10 cellular contexts compared by ENCODE assay signal in genomic region chr3:45939341-45939771, GRCh38. TPM values are rescaled to one million over a fixed set of nuclear protein-coding genes. Genes with fewer than 3 reads are reported as not detected.
DNase-seq lines count a peak whose midpoint lies in the region; ATAC-seq and TF ChIP-seq lines count a peak whose summit lies in the region.
"Had no signal": no experiment of that assay in that cellular context is flagged by ENCODE, and none has a peak within 500 bp of the region (broad histone marks: within the 10 kb centered on the region; RNA-seq: fewer than 3 reads in every experiment).

No MANE protein-coding gene starts in this region.

- H3K14ac ChIP-seq in H9 (ENCODE audit: insufficient read depth, low read length), result no peak overlapping the region

- intact Hi-C loops in PC-3 (cut with micrococcal nuclease) (loop anchor here (2.0 kb wide), 2 partner anchors 33 to 439 kb away; no protein-coding TSS in a partner anchor), esophagus muscularis mucosa (cut with DNase I) (loop anchor here (1.0 to 5.0 kb wide), 2 partner anchors 139 to 177 kb away; no protein-coding TSS in a partner anchor)

- DNase-seq in H9, result no peak
- DNase-seq in PC-3, result peak; percentile 24
- DNase-seq in fibroblast of villous mesenchyme (ENCODE audit: low read depth), result peak; percentile 41
- peak; percentile 22 for DNase-seq in retinal pigment epithelial cell (ENCODE audit: low read depth)
- DNase-seq in esophagus muscularis mucosa (ENCODE audit: extremely low spot score), result no peak
- DNase-seq in NCI-H2196 treated with DMSO at 0.1 percent for 48 hours (lab: John Stamatoyannopoulos, UW; ENCODE audit: unreplicated experiment), result no peak
- DNase-seq: cortex of kidney had no signal

- H2BK5ac ChIP-seq in H9 (ENCODE audit: insufficient read length, low read length), result no peak overlapping the region

- H3K79me1 ChIP-seq in H9 (ENCODE audit: insufficient read depth, low read depth, low read length, poor library complexity, severe bottlenecking), result no peaks in the 10 kb centered on the region

- H3K4me3 ChIP-seq in PC-3 (ENCODE audit: low read length) (no peak overlapping the region), fibroblast of villous mesenchyme (ENCODE audit: low read depth, low read length) (no peak overlapping the region), retinal pigment epithelial cell (ENCODE audit: low read length) (no peak overlapping the region), esophagus muscularis mucosa (no peak overlapping the region)

- no peak overlapping the region for H3K9ac ChIP-seq in H9 (ENCODE audit: extremely low read depth, insufficient read length, low read length)
- no peak overlapping the region for H3K9ac ChIP-seq in PC-3 (ENCODE audit: low read length)

- no peak overlapping the region for H2BK12ac ChIP-seq in H9 (ENCODE audit: insufficient read length, low read depth, low read length)

- TF ChIP-seq CTCF in H9 (conservative IDR thresholded peaks at IDR 0.05) (no peak), PC-3 (conservative IDR thresholded peaks at IDR 0.05; ENCODE audit: low read depth, low read length) (no peak), fibroblast of villous mesenchyme (IDR thresholded peaks at IDR 0.05; ENCODE audit: insufficient read depth, low read depth, low read length) (peak; percentile 2), retinal pigment epithelial cell (conservative IDR thresholded peaks at IDR 0.05; ENCODE audit: low read depth, low read length) (no peak), esophagus muscularis mucosa (IDR thresholded peaks at IDR 0.05) (no peak)

- H3K4me1 ChIP-seq in H9 (ENCODE audit: insufficient read depth, low read length), result no peaks in the 10 kb centered on the region
- H3K4me1 ChIP-seq in PC-3 (ENCODE audit: insufficient read depth, low read length), result peaks cover 16% of the 10 kb centered on the region
- peaks cover 7 to 19% (median 11%) of the 10 kb centered on the region in 4 donors for H3K4me1 ChIP-seq in esophagus muscularis mucosa

- no peak overlapping the region for H2AFZ ChIP-seq in H9 (ENCODE audit: low read length)
- 0 out of 2 replicates have a peak overlapping the region, but pooled peaks have one; percentile 18 for H2AFZ ChIP-seq in PC-3 (ENCODE audit: low read length)

- BruUV-seq in PC-3 (replicated peaks; lab: Mats Ljungman, UMichigan), result no TSS peak

- no peak overlapping the region for H2AK5ac ChIP-seq in H9 (ENCODE audit: insufficient read length, low read length)

- peaks cover 9 to 32% (median 28%) of the 10 kb centered on the region in 3 experiments; a peak in 5 of 7 replicates for H3K36me3 Mint-ChIP-seq in H9 (ENCODE audit: insufficient read depth in 1 of 3, low read depth in 3 of 3)

- no peak overlapping the region for H3K23ac ChIP-seq in H9 (ENCODE audit: insufficient read length, low read depth, low read length)

- H3T11ph ChIP-seq in H9 (ENCODE audit: low read length), result no peak overlapping the region

- H4K5ac ChIP-seq in H9 (ENCODE audit: insufficient read length, low read depth, low read length), result no peak overlapping the region

- TF ChIP-seq EP300 in esophagus muscularis mucosa (IDR thresholded peaks at IDR 0.05), result no peak

- H3K79me2 ChIP-seq in H9 (ENCODE audit: insufficient read depth, low read length) (no peaks in the 10 kb centered on the region), PC-3 (ENCODE audit: low read length) (no peaks in the 10 kb centered on the region)

- H3K4me1 Mint-ChIP-seq in H9, result peaks cover 16 to 20% of the 10 kb centered on the region in 2 experiments

- H4K8ac ChIP-seq in H9 (replicated peaks; ENCODE audit: insufficient read length, low read depth, low read length), result no peak overlapping the region

- TF ChIP-seq POLR2A in esophagus muscularis mucosa (IDR thresholded peaks at IDR 0.05; ENCODE audit: low read depth), result no peak

- no peaks in the 10 kb centered on the region for H3F3A ChIP-seq in PC-3 (ENCODE audit: low read length, unreplicated experiment)

- peaks cover 6% of the 10 kb centered on the region; the same call in 1 of the 2 replicates for H3K36me3 ChIP-seq in PC-3 (ENCODE audit: low read depth, low read length)
- peaks cover 29 to 65% (median 46%) of the 10 kb centered on the region in 4 donors for H3K36me3 ChIP-seq in esophagus muscularis mucosa

- H3K4me2 ChIP-seq in H9 (ENCODE audit: insufficient read depth, insufficient read length, low read length), result no peak overlapping the region
- no peak overlapping the region for H3K4me2 ChIP-seq in PC-3 (ENCODE audit: low read length)

- no peaks in the 10 kb centered on the region for H3K27me3 ChIP-seq in H9 (ENCODE audit: insufficient read depth, low read length)
- H3K27me3 ChIP-seq in PC-3 (ENCODE audit: low read length), result no peaks in the 10 kb centered on the region
- H3K27me3 ChIP-seq in esophagus muscularis mucosa, result no peaks in the 10 kb centered on the region

- peak overlapping the region in 2 of 3 experiments; percentile 31 to 61; a peak in 3 of 7 replicates for H3K27ac Mint-ChIP-seq in H9

- H2BK120ac ChIP-seq in H9 (ENCODE audit: low read depth, low read length, poor library complexity, severe bottlenecking), result no peak overlapping the region

- H3K18ac ChIP-seq in H9 (ENCODE audit: insufficient read length, low read depth, low read length), result no peak overlapping the region

- no peaks in the 10 kb centered on the region for H3K23me2 ChIP-seq in H9 (ENCODE audit: insufficient read length, low read depth, low read length, poor library complexity, severe bottlenecking)

- POLR2A ChIA-PET in PC-3 (lab: Charles Lee; ENCODE audit: unreplicated experiment), result no interaction called here

- no peak overlapping the region for H2BK20ac ChIP-seq in H9 (ENCODE audit: low read depth, low read length, poor library complexity, severe bottlenecking)

- no peaks in the 10 kb centered on the region for H3K9me3 ChIP-seq in H9 (ENCODE audit: control insufficient read depth, low read depth, low read length)
- H3K9me3 ChIP-seq in PC-3 (ENCODE audit: low read length), result no peaks in the 10 kb centered on the region
- H3K9me3 ChIP-seq in esophagus muscularis mucosa, result no peaks in the 10 kb centered on the region

- no CpG with 5 or more reads among the region's 5 CpGs for WGBS in H9 (ENCODE audit: extremely low coverage, insufficient read length, low lambda C conversion rate)
- WGBS in esophagus muscularis mucosa, result 49% methylated on average over 5 of the region's 5 CpGs

- no peak overlapping the region for H2BK15ac ChIP-seq in H9 (ENCODE audit: low read depth, low read length)

- no peak overlapping the region for H3K56ac ChIP-seq in H9 (ENCODE audit: insufficient read length, low read depth, low read length)

- no peak overlapping the region for H3K27ac ChIP-seq in H9 (ENCODE audit: insufficient read length, low read depth, low read length)
- H3K27ac ChIP-seq in PC-3 (ENCODE audit: low read length), result no peak overlapping the region
- H3K27ac ChIP-seq in esophagus muscularis mucosa (replicated peaks in 1 of 4), result peak overlapping the region in 1 of 4 donors; percentile 14

- no peak overlapping the region for H3K4ac ChIP-seq in H9 (ENCODE audit: low read depth, low read length)

- no peaks in the 10 kb centered on the region for H3K9me2 ChIP-seq in PC-3 (replicated peaks; ENCODE audit: low read length)

- H3K4me3 Mint-ChIP-seq in H9, result no peak overlapping the region

- H3K9me3 Mint-ChIP-seq in H9, result no peaks in the 10 kb centered on the region

- CTCF ChIA-PET in PC-3 (lab: Charles Lee), result interaction anchor here (0.6 to 1.7 kb wide), 7 partner anchors 9 to 439 kb away, joined by 3 to 24 read pairs (median 4); no protein-coding TSS in a partner anchor

- H4K20me1 ChIP-seq in H9 (ENCODE audit: control insufficient read depth, insufficient read depth, insufficient read length) (no peaks in the 10 kb centered on the region), PC-3 (ENCODE audit: low read length) (no peaks in the 10 kb centered on the region)

- H3K27me3 Mint-ChIP-seq in H9 (ENCODE audit: low read depth), result no peaks in the 10 kb centered on the region

- ATAC-seq in PC-3 (no peak; the same call in 1 of the 2 replicates), GM21423 (IDR thresholded peaks at IDR 0.05; ENCODE audit: unreplicated experiment) (no peak), HG03520 (IDR thresholded peaks at IDR 0.05; ENCODE audit: unreplicated experiment) (no peak)

- no peak overlapping the region for H4K91ac ChIP-seq in H9 (ENCODE audit: insufficient read length, low read depth, low read length)

RNA-seq across cellular contexts. Expression of gene CXCR6, which starts 3.9 kb away (rescaled TPM):
- total RNA-seq in H9 (2021), result not detected in 2 replicates
- not detected in 2 replicates for total RNA-seq in PC-3 (2014; rRNA removed)
- under 0.01 TPM in 2 replicates for total RNA-seq in fibroblast of villous mesenchyme
- 1 to 10 TPM in 1 of 4 donors, under 1 TPM in 3; 0.39 to 7.1 (median 0.49) TPM for total RNA-seq in esophagus muscularis mucosa

RNA-seq across cellular contexts. Expression of gene CCR9, which starts 53.0 kb away (rescaled TPM):
- total RNA-seq in H9 (2021) (not detected in 2 replicates), PC-3 (2014; rRNA removed) (not detected in 2 replicates), fibroblast of villous mesenchyme (not detected in 2 replicates), esophagus muscularis mucosa (under 1 TPM in 1 of 4 donors, not detected in 3; 0.17 TPM)
- total RNA-seq: subcutaneous adipose tissue had no signal

RNA-seq across cellular contexts. Expression of gene FYCO1, which starts 56.3 kb away (rescaled TPM):
- total RNA-seq in H9 (2021) (10.4 and 10.6 TPM in 2 replicates), PC-3 (2014; rRNA removed) (15.4 and 16.9 TPM in 2 replicates), fibroblast of villous mesenchyme (20.6 and 23.7 TPM in 2 replicates), esophagus muscularis mucosa (100 to 1,000 TPM in 1 of 4 donors, 10 to 100 TPM in 3; 64.1 to 122 (median 93.8) TPM)

Comparison
In these comparisons a context has a peak if more than half of its experiments do, and no peak if none do; other contexts are left out.
1. DNase-seq: peak in PC-3 (single experiment), fibroblast of villous mesenchyme (single experiment) and retinal pigment epithelial cell (single experiment); none in H9 (single experiment), esophagus muscularis mucosa (single experiment) and NCI-H2196 treated with DMSO at 0.1 percent for 48 hours (single experiment).